ENCODE assay signal across 8 cellular contexts in genomic region chr15:30992073-30992363, GRCh38. TPM values are rescaled to one million over a fixed set of nuclear protein-coding genes. Genes with fewer than 3 reads are reported as not detected.
DNase-seq lines count a peak whose midpoint lies in the region; ATAC-seq and TF ChIP-seq lines count a peak whose summit lies in the region.

No MANE protein-coding gene starts in this region.

- H3K9me3 ChIP-seq in KOPT-K1 (ENCODE audit: insufficient read depth, low read length, poor library complexity, severe bottlenecking), result no peaks in the 10 kb centered on the region

- DNase-seq in coronary artery (ENCODE audit: low spot score) (no peak), putamen (ENCODE audit: low spot score) (no peak), erythroblast (lab: John Stamatoyannopoulos, UW) (no peak)
- no peak for DNase-seq in naive thymus-derived CD8-positive, alpha-beta T cell

- peaks cover 10 to 43% (median 30%) of the 10 kb centered on the region in 4 donors for H3K4me1 Mint-ChIP-seq in naive thymus-derived CD8-positive, alpha-beta T cell

- no peak for ATAC-seq in naive thymus-derived CD8-positive, alpha-beta T cell
- ATAC-seq in GM21619 (IDR thresholded peaks at IDR 0.05; ENCODE audit: unreplicated experiment) (no peak), HG02840 (IDR thresholded peaks at IDR 0.05; ENCODE audit: low FRiP score, unreplicated experiment) (no peak)

- peaks cover 4% of the 10 kb centered on the region for H3K36me3 ChIP-seq in KOPT-K1 (ENCODE audit: insufficient read depth, low read length)

- no peak for TF ChIP-seq CTCF in GM12875 (IDR thresholded peaks at IDR 0.05; ENCODE audit: borderline replicate concordance, insufficient read depth, low read depth, low read length)
- no peak for TF ChIP-seq CTCF in coronary artery (IDR thresholded peaks at IDR 0.05)

- peak overlapping the region; percentile 70 to 97 (median 84) for H3K4me3 Mint-ChIP-seq in naive thymus-derived CD8-positive, alpha-beta T cell

- H3K9me3 Mint-ChIP-seq in naive thymus-derived CD8-positive, alpha-beta T cell, result no peaks in the 10 kb centered on the region

- H3K4me3 ChIP-seq in GM12875 (ENCODE audit: low read depth, low read length) (peak overlapping the region; percentile 94), coronary artery (peak overlapping the region; percentile 83)

- no peak for TF ChIP-seq POLR2A in erythroblast (IDR thresholded peaks at IDR 0.05; ENCODE audit: low read length)

- POLR2A ChIA-PET in naive thymus-derived CD8-positive, alpha-beta T cell (lab: Charles Lee), result interaction anchor here (0.7 to 2.6 kb wide), 5 partner anchors 17 to 272 kb away, joined by 3 to 45 read pairs (median 4); partner anchors contain the start of gene FAN1

- peaks cover 0 to 7% (median 0%) of the 10 kb centered on the region in 3 donors for H3K36me3 Mint-ChIP-seq in naive thymus-derived CD8-positive, alpha-beta T cell

- H3K27ac ChIP-seq in KOPT-K1 (ENCODE audit: low read depth, low read length, poor library complexity, severe bottlenecking) (peak overlapping the region; percentile 85), coronary artery (peak overlapping the region; percentile 88 to 94)

- H3K27ac Mint-ChIP-seq in naive thymus-derived CD8-positive, alpha-beta T cell, result peak overlapping the region in 8 of 10 donors; percentile 48 to 93 (median 86)

- H3K27me3 Mint-ChIP-seq in naive thymus-derived CD8-positive, alpha-beta T cell, result no peaks in the 10 kb centered on the region

RNA-seq across cellular contexts. Expression of gene MTMR10, which starts 0.6 kb away (rescaled TPM):
- total RNA-seq in naive thymus-derived CD8-positive, alpha-beta T cell, result 10 to 100 TPM; 40.4 to 40.8 TPM
- 1 to 10 TPM; 3.4 to 9.8 (median 4.6) TPM for polyA plus RNA-seq in naive thymus-derived CD8-positive, alpha-beta T cell
